In genomic region chr2:199738723-199739412, GRCh38 we compare ENCODE assay signal across 14 cellular contexts.
DNase-seq lines count a peak whose midpoint lies in the region; ATAC-seq, FAIRE-seq and TF ChIP-seq lines count a peak whose summit lies in the region.
"Had no signal": no experiment of that assay in that cellular context is flagged by ENCODE, and none has a peak within 500 bp of the region (broad histone marks: within the 10 kb centered on the region; RNA-seq: fewer than 3 reads in every experiment).

No MANE protein-coding gene starts in this region.

- H3K36me3 ChIP-seq in IMR-90 (ENCODE audit: control insufficient read depth, insufficient read depth, low read length): no peaks in the 10 kb centered on the region
- H3K36me3 ChIP-seq in lower lobe of right lung: no peaks in the 10 kb centered on the region
- H3K36me3 ChIP-seq: left ventricle myocardium inferior had no signal

- no peak overlapping the region for H3K4me3 Mint-ChIP-seq in WTC11
- no peak overlapping the region for H3K4me3 Mint-ChIP-seq in CD4-positive, alpha-beta T cell

- CTCF ChIA-PET in IMR-90 (lab: Yijun Ruan, JAX): interaction anchor here (1.1 to 2.0 kb wide), 7 partner anchors 14 to 238 kb away, joined by 3 to 8 read pairs (median 4); no protein-coding TSS in a partner anchor
- CTCF ChIA-PET in WTC11 (lab: Charles Lee): interaction anchor here (0.5 to 3.5 kb wide), 6 partner anchors 12 to 1167 kb away, joined by 3 to 22 read pairs (median 3); partner anchors contain the start of genes MAIP1 and TYW5
- CTCF ChIA-PET in CD4-positive, alpha-beta T cell (lab: Charles Lee): interaction anchor here (4.4 kb wide), 1 partner anchor 1424 kb away, joined by 20 read pairs; no protein-coding TSS in a partner anchor

- H3K4ac ChIP-seq in IMR-90 (ENCODE audit: low read depth, low read length): no peak overlapping the region

- H3K4me3 ChIP-seq in IMR-90 (ENCODE audit: insufficient read depth, low read depth, low read length) (no peak overlapping the region), lower lobe of right lung (no peak overlapping the region)
- H3K4me3 ChIP-seq: GM12878 had no signal

- H3K4me2 ChIP-seq in IMR-90 (ENCODE audit: low read depth, low read length): peak overlapping the region; percentile 52

- no peak overlapping the region for H4K91ac ChIP-seq in IMR-90 (ENCODE audit: insufficient read depth, low read depth, low read length)

- H3K4me1 ChIP-seq in IMR-90 (ENCODE audit: control insufficient read depth, insufficient read depth, low read length) (peaks cover 2% of the 10 kb centered on the region; the same call in 1 of the 2 replicates), lower lobe of right lung (peaks cover 21% of the 10 kb centered on the region)

- in situ Hi-C loops in IMR-90 (cut with MboI; ENCODE audit: low sequenced_read_pairs): loop anchor here (25.0 kb wide), 1 partner anchor 1427 kb away; no protein-coding TSS in a partner anchor

- no peaks in the 10 kb centered on the region; the same call in 1 of the 2 replicates for H3K27me3 ChIP-seq in IMR-90 (ENCODE audit: control insufficient read depth, insufficient read depth, low read length)
- H3K27me3 ChIP-seq in lower lobe of right lung (ENCODE audit: low read depth): no peaks in the 10 kb centered on the region
- H3K27me3 ChIP-seq in CD4-positive, alpha-beta T cell (ENCODE audit: control insufficient read depth, insufficient read depth, low read length): no peaks in the 10 kb centered on the region

- intact Hi-C loops in IMR-90 (cut with micrococcal nuclease): loop anchor here (2.0 to 10.0 kb wide), 3 partner anchors 234 to 1424 kb away; no protein-coding TSS in a partner anchor
- intact Hi-C loops in lower lobe of right lung (cut with DNase I): no loop called here
- intact Hi-C loops in CD4-positive, alpha-beta T cell (cut with DNase I, micrococcal nuclease): loop anchor here in 1 of 2 experiments (1.0 kb wide), 1 partner anchor 1425 kb away; no protein-coding TSS in a partner anchor
- intact Hi-C loops in head of caudate nucleus (cut with DNase I): loop anchor here (10.0 kb wide), 1 partner anchor 1424 kb away; no protein-coding TSS in a partner anchor

- H3K27ac Mint-ChIP-seq in WTC11: no peak overlapping the region
- no peak overlapping the region for H3K27ac Mint-ChIP-seq in CD4-positive, alpha-beta T cell

- H4K8ac ChIP-seq in IMR-90 (ENCODE audit: low read depth in 2 of 2, low read length in 2 of 2): no peak overlapping the region

- H4K20me1 ChIP-seq in IMR-90 (ENCODE audit: insufficient read depth, low read length): no peaks in the 10 kb centered on the region

- no CpG with 5 or more reads among the region's 7 CpGs for WGBS in IMR-90 (ENCODE audit: extremely low coverage in 2 of 2, insufficient read length in 1 of 2), 2 experiments

- no peaks in the 10 kb centered on the region for H3K36me3 Mint-ChIP-seq in WTC11
- H3K36me3 Mint-ChIP-seq in CD4-positive, alpha-beta T cell (ENCODE audit: low read depth): no peaks in the 10 kb centered on the region
- H3K36me3 Mint-ChIP-seq: CD8-positive, alpha-beta memory T cell had no signal

- TF ChIP-seq POLR2A in IMR-90 (IDR thresholded peaks at IDR 0.05; ENCODE audit: low read depth, low read length): no peak

- no peak overlapping the region for H2BK20ac ChIP-seq in IMR-90 (ENCODE audit: low read depth, low read length)

- no peak for FAIRE-seq in GM19239 (lab: Jason Lieb, UNC)
- FAIRE-seq: astrocyte, TTC549, urothelium cell line had no signal

- H4K5ac ChIP-seq in IMR-90 (ENCODE audit: low read depth, low read length): no peak overlapping the region

- dilution Hi-C loops in IMR-90 (cut with HindIII; ENCODE audit: low sequenced_read_pairs, unreplicated experiment): no loop called here

- ATAC-seq in IMR-90 (ENCODE audit: low read depth) (peak; percentile 72), WTC11 (no peak), lower lobe of right lung (peak; percentile 74 to 84), GM21619 (IDR thresholded peaks at IDR 0.05; ENCODE audit: unreplicated experiment) (no peak)
- ATAC-seq in CD4-positive, alpha-beta T cell (ENCODE audit: poor library complexity): no peak

- TF ChIP-seq RAD21 in IMR-90 (IDR thresholded peaks at IDR 0.05; ENCODE audit: low read length): no peak

- no peak for TF ChIP-seq CTCF in IMR-90 (conservative IDR thresholded peaks at IDR 0.05; ENCODE audit: low read depth, low read length)
- TF ChIP-seq CTCF in WTC11 (IDR thresholded peaks at IDR 0.05): no peak
- no peak for TF ChIP-seq CTCF in lower lobe of right lung (IDR thresholded peaks at IDR 0.05)
- TF ChIP-seq CTCF in CD4-positive, alpha-beta T cell (IDR thresholded peaks at IDR 0.05): no peak

- H3K9me1 ChIP-seq in IMR-90 (ENCODE audit: insufficient read depth, low read length): no peaks in the 10 kb centered on the region

- no peak overlapping the region for H3K23ac ChIP-seq in IMR-90 (ENCODE audit: low read depth, low read length)

- H3K56ac ChIP-seq in IMR-90 (ENCODE audit: extremely low read depth, insufficient read depth, low read length): no peak overlapping the region

- no peak overlapping the region; the same call in 1 of the 2 replicates for H3K18ac ChIP-seq in IMR-90 (ENCODE audit: low read depth, low read length)

- POLR2A ChIA-PET in IMR-90 (lab: Charles Lee; ENCODE audit: unreplicated experiment) (no interaction called here), WTC11 (lab: Charles Lee) (no interaction called here)
- POLR2A ChIA-PET in CD4-positive, alpha-beta T cell (lab: Charles Lee): interaction anchor here (1.1 kb wide), 1 partner anchor 11 kb away, joined by 3 read pairs; no protein-coding TSS in a partner anchor

- DNase-seq in AML-193 (lab: John Stamatoyannopoulos, UW): peak; percentile 94 to 95
- peak; percentile 70 for DNase-seq in IMR-90
- DNase-seq in WTC11 (ENCODE audit: low spot score): no peak
- no peak for DNase-seq in lower lobe of right lung
- DNase-seq in CD4-positive, alpha-beta T cell: no peak
- no peak for DNase-seq in head of caudate nucleus
- no peak for DNase-seq in GM19239 (ENCODE audit: insufficient read length, low spot score)

- H2AK9ac ChIP-seq in IMR-90 (replicated peaks; ENCODE audit: low read depth, low read length, poor library complexity): no peak overlapping the region

- H2BK120ac ChIP-seq in IMR-90 (ENCODE audit: low read depth, low read length): no peak overlapping the region

- no peaks in the 10 kb centered on the region for H3K9me3 ChIP-seq in IMR-90 (ENCODE audit: control insufficient read depth, insufficient read depth, low read length)
- H3K9me3 ChIP-seq in lower lobe of right lung: no peaks in the 10 kb centered on the region
- no peaks in the 10 kb centered on the region for H3K9me3 ChIP-seq in CD4-positive, alpha-beta T cell (ENCODE audit: control insufficient read depth, low read length)
- H3K9me3 ChIP-seq: left ventricle myocardium inferior had no signal

- no peak overlapping the region for H2BK15ac ChIP-seq in IMR-90 (ENCODE audit: low read depth, low read length)

- peaks cover 59% of the 10 kb centered on the region for H3K4me1 Mint-ChIP-seq in WTC11
- H3K4me1 Mint-ChIP-seq in CD4-positive, alpha-beta T cell (ENCODE audit: low read depth): peaks cover 6% of the 10 kb centered on the region

- H3K14ac ChIP-seq in IMR-90 (replicated peaks; ENCODE audit: low read depth, low read length): no peak overlapping the region

- no peak overlapping the region for H3K9ac ChIP-seq in IMR-90 (ENCODE audit: low read depth, low read length)

- no peaks in the 10 kb centered on the region for H3K79me1 ChIP-seq in IMR-90 (ENCODE audit: low read depth in 1 of 2, low read length in 2 of 2)

- H2AFZ ChIP-seq in IMR-90 (replicated peaks; ENCODE audit: low read length, poor library complexity): no peak overlapping the region

- H2BK5ac ChIP-seq in IMR-90 (ENCODE audit: low read depth, low read length, poor library complexity, severe bottlenecking): no peak overlapping the region

- H3K27ac ChIP-seq in IMR-90 (ENCODE audit: insufficient read depth, low read length) (peak overlapping the region; percentile 56; the same call in 1 of the 2 replicates), lower lobe of right lung (no peak overlapping the region)
- H3K27ac ChIP-seq in CD4-positive, alpha-beta T cell (ENCODE audit: low read depth, low read length): no peak overlapping the region
- H3K27ac ChIP-seq: left ventricle myocardium inferior had no signal

- no peaks in the 10 kb centered on the region for H3K9me3 Mint-ChIP-seq in WTC11
- H3K9me3 Mint-ChIP-seq in CD4-positive, alpha-beta T cell: no peaks in the 10 kb centered on the region
- H3K9me3 Mint-ChIP-seq: CD8-positive, alpha-beta memory T cell had no signal

- BruUV-seq in IMR-90 (replicated peaks; lab: Mats Ljungman, UMichigan): no TSS peak

- H2AK5ac ChIP-seq in IMR-90 (ENCODE audit: low read depth, low read length): no peak overlapping the region

- no peaks in the 10 kb centered on the region for H3K27me3 Mint-ChIP-seq in WTC11 (ENCODE audit: low read depth)
- peaks cover 35% of the 10 kb centered on the region for H3K27me3 Mint-ChIP-seq in CD4-positive, alpha-beta T cell

TF ChIP-seq in IMR-90, 13 proteins besides CTCF, POLR2A, EP300 and RAD21:
- TF ChIP-seq MAFK (IDR thresholded peaks at IDR 0.05; ENCODE audit: low read depth, low read length) (no peak), FOS (IDR thresholded peaks at IDR 0.05; ENCODE audit: low read depth, low read length) (no peak), SMC3 (IDR thresholded peaks at IDR 0.05; ENCODE audit: low read depth, low read length) (no peak), MXI1 (IDR thresholded peaks at IDR 0.05; ENCODE audit: borderline replicate concordance, low read depth, low read length) (no peak), MAZ (IDR thresholded peaks at IDR 0.05; ENCODE audit: borderline replicate concordance, low read depth, low read length) (no peak), NFE2L2 (IDR thresholded peaks at IDR 0.05; ENCODE audit: low read depth, low read length) (no peak), CEBPB (IDR thresholded peaks at IDR 0.05; ENCODE audit: low read depth, low read length) (peak; percentile 96)
TF ChIP-seq in IMR-90: peak in this region for 1.

TF ChIP-seq in WTC11, 78 proteins besides CTCF, POLR2A, EP300 and RAD21:
- TF ChIP-seq ZNF396 (CRISPR knock-in tag; IDR thresholded peaks at IDR 0.05; ENCODE audit: borderline replicate concordance) (no peak), GABPB1 (CRISPR knock-in tag; IDR thresholded peaks at IDR 0.05) (peak; percentile 87)

Comparison
In these comparisons a context has a peak if more than half of its experiments do, and no peak if none do; other contexts are left out.
1. DNase-seq: peak in AML-193 (2 of 2) and IMR-90 (single experiment); none in WTC11 (single experiment), lower lobe of right lung (single experiment), CD4-positive, alpha-beta T cell (0 of 10), head of caudate nucleus (0 of 42) and GM19239 (single experiment).
2. ATAC-seq: peak in IMR-90 (single experiment) and lower lobe of right lung (2 of 2); none in WTC11 (single experiment), CD4-positive, alpha-beta T cell (single experiment) and GM21619 (single experiment).